Comparison of ENCODE assay signal across 1 cellular context in the genomic region with DNA sequence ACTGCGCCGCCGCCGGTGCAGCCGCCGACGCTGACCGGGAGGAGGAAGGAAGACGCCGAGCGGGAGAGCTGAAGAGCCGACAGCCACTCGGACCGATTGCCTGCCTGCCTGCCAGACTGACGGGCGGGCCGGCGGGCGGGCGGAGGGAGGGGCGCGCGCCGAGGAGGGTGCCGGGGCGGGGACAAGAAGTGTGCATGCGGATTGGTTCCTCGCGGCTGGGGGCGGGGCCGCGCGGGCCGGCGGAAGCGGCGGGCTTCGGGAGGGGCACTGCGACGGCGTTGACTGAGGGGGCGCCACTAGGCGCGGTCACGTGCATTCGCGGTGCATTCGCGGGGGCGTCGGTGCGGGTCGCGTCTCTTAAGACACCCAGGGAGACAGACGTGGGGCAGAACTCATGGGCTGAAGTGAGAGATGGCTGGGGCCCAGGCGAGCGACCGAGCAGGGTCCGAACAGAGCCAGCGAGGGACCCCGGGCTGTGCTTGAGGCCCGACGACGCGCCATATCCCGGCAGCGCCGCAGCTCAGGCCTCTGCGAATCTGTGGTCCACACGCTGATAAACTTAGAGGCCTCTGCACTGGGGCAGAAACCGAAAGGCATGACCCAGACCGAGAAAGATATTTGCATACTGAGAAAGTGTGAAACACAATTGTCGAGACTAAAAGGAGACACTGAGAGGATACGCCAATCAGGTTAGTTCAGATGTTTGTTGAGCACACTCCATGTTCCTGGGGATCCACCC.
A peak's percentile ranks its signal among the peaks of the same experiment; 100 is the strongest.
TF ChIP-seq lines count a peak whose summit lies in the region.

A gene (minus strand): TSS at position 118 of the 739 bp plus-strand sequence. CDS start 205 bp downstream, outside the sequence.

TF ChIP-seq in HepG2, 621 proteins besides CTCF, POLR2A, EP300 and RAD21 (continued from another document and continues in another):
- TF ChIP-seq, protein P1, sequence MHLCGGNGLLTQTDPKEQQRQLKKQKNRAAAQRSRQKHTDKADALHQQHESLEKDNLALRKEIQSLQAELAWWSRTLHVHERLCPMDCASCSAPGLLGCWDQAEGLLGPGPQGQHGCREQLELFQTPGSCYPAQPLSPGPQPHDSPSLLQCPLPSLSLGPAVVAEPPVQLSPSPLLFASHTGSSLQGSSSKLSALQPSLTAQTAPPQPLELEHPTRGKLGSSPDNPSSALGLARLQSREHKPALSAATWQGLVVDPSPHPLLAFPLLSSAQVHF (CRISPR knock-in tag; IDR thresholded peaks at IDR 0.05), result peak; percentile 71; the same call in 1 of the 2 replicates
- TF ChIP-seq NFIB (CRISPR knock-in tag; IDR thresholded peaks at IDR 0.05; ENCODE audit: borderline replicate concordance), result no peak
- TF ChIP-seq FOSL2 (CRISPR knock-in tag; IDR thresholded peaks at IDR 0.05), result no peak
- TF ChIP-seq ZFP62 (CRISPR knock-in tag; IDR thresholded peaks at IDR 0.05), result no peak
- TF ChIP-seq ZNF878 (CRISPR knock-in tag; IDR thresholded peaks at IDR 0.05), result 0 out of 2 replicates have a peak, but pooled peaks have one; percentile 41
- TF ChIP-seq ZFYVE20 (CRISPR knock-in tag; IDR thresholded peaks at IDR 0.05; ENCODE audit: borderline replicate concordance, low read depth), result 0 out of 2 replicates have a peak, but pooled peaks have one; percentile 40
- peak; percentile 62; the same call in 1 of the 2 replicates for TF ChIP-seq CAMTA2 (CRISPR knock-in tag; IDR thresholded peaks at IDR 0.05; ENCODE audit: borderline replicate concordance)
- TF ChIP-seq MXI1 (IDR thresholded peaks at IDR 0.05; ENCODE audit: borderline replicate concordance, low read depth, low read length), result peak; percentile 83; the same call in 1 of the 3 replicates
- no peak for TF ChIP-seq ZNF350 (CRISPR knock-in tag; IDR thresholded peaks at IDR 0.05; ENCODE audit: borderline replicate concordance, low read depth)
- TF ChIP-seq SMARCC2 (IDR thresholded peaks at IDR 0.05), result no peak
- TF ChIP-seq ZNF550 (CRISPR knock-in tag; IDR thresholded peaks at IDR 0.05; ENCODE audit: borderline replicate concordance), result no peak
- TF ChIP-seq STAG1 (CRISPR knock-in tag; IDR thresholded peaks at IDR 0.05), result no peak
- TF ChIP-seq, protein P2, sequence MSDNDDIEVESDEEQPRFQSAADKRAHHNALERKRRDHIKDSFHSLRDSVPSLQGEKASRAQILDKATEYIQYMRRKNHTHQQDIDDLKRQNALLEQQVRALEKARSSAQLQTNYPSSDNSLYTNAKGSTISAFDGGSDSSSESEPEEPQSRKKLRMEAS (IDR thresholded peaks at IDR 0.05), result peak; percentile 94
- no peak for TF ChIP-seq U2AF1 (optimal IDR thresholded peaks at IDR 0.05; ENCODE audit: low read depth, low read length)
- peak; percentile 68 for TF ChIP-seq ZNF709 (CRISPR knock-in tag; IDR thresholded peaks at IDR 0.05)
- peak; percentile 65; the same call in 1 of the 2 replicates for TF ChIP-seq KDM5B (CRISPR knock-in tag; IDR thresholded peaks at IDR 0.05; ENCODE audit: borderline replicate concordance)
- no peak for TF ChIP-seq ZNF83 (CRISPR knock-in tag; IDR thresholded peaks at IDR 0.05; ENCODE audit: borderline replicate concordance)
- TF ChIP-seq, protein P3, sequence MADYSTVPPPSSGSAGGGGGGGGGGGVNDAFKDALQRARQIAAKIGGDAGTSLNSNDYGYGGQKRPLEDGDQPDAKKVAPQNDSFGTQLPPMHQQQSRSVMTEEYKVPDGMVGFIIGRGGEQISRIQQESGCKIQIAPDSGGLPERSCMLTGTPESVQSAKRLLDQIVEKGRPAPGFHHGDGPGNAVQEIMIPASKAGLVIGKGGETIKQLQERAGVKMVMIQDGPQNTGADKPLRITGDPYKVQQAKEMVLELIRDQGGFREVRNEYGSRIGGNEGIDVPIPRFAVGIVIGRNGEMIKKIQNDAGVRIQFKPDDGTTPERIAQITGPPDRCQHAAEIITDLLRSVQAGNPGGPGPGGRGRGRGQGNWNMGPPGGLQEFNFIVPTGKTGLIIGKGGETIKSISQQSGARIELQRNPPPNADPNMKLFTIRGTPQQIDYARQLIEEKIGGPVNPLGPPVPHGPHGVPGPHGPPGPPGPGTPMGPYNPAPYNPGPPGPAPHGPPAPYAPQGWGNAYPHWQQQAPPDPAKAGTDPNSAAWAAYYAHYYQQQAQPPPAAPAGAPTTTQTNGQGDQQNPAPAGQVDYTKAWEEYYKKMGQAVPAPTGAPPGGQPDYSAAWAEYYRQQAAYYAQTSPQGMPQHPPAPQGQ (CRISPR knock-in tag; IDR thresholded peaks at IDR 0.05; ENCODE audit: borderline replicate concordance), result no peak
- no peak for TF ChIP-seq ZNF124 (CRISPR knock-in tag; IDR thresholded peaks at IDR 0.05)
- no peak for TF ChIP-seq HDAC6 (IDR thresholded peaks at IDR 0.05; ENCODE audit: low read depth, low read length)
- no peak; the same call in 1 of the 2 replicates for TF ChIP-seq MTF1 (CRISPR knock-in tag; IDR thresholded peaks at IDR 0.05)
- TF ChIP-seq HCFC1 (IDR thresholded peaks at IDR 0.05; ENCODE audit: low read depth, low read length), result no peak
- TF ChIP-seq, protein P4, sequence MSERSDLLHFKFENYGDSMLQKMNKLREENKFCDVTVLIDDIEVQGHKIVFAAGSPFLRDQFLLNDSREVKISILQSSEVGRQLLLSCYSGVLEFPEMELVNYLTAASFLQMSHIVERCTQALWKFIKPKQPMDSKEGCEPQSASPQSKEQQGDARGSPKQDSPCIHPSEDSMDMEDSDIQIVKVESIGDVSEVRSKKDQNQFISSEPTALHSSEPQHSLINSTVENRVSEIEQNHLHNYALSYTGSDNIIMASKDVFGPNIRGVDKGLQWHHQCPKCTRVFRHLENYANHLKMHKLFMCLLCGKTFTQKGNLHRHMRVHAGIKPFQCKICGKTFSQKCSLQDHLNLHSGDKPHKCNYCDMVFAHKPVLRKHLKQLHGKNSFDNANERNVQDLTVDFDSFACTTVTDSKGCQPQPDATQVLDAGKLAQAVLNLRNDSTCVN (CRISPR knock-in tag; IDR thresholded peaks at IDR 0.05; ENCODE audit: borderline replicate concordance), result peak; percentile 40; the same call in 1 of the 2 replicates
- no peak for TF ChIP-seq ZFAT (CRISPR knock-in tag; conservative IDR thresholded peaks at IDR 0.05)
- TF ChIP-seq ZNF781 (CRISPR knock-in tag; IDR thresholded peaks at IDR 0.05; ENCODE audit: borderline replicate concordance, not compliant biosample characterization), result no peak
- TF ChIP-seq ZSCAN25 (CRISPR knock-in tag; IDR thresholded peaks at IDR 0.05), result 0 out of 2 replicates have a peak, but pooled peaks have one; percentile 42
- TF ChIP-seq ZNF496 (CRISPR knock-in tag; IDR thresholded peaks at IDR 0.05; ENCODE audit: insufficient replicate concordance), result no peak
- TF ChIP-seq MTA3 (CRISPR knock-in tag; IDR thresholded peaks at IDR 0.05), result no peak
- TF ChIP-seq, protein P5, sequence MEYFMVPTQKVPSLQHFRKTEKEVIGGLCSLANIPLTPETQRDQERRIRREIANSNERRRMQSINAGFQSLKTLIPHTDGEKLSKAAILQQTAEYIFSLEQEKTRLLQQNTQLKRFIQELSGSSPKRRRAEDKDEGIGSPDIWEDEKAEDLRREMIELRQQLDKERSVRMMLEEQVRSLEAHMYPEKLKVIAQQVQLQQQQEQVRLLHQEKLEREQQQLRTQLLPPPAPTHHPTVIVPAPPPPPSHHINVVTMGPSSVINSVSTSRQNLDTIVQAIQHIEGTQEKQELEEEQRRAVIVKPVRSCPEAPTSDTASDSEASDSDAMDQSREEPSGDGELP (IDR thresholded peaks at IDR 0.05; ENCODE audit: borderline replicate concordance, low read depth), result no peak; the same call in 1 of the 2 replicates
- TF ChIP-seq, protein P6, sequence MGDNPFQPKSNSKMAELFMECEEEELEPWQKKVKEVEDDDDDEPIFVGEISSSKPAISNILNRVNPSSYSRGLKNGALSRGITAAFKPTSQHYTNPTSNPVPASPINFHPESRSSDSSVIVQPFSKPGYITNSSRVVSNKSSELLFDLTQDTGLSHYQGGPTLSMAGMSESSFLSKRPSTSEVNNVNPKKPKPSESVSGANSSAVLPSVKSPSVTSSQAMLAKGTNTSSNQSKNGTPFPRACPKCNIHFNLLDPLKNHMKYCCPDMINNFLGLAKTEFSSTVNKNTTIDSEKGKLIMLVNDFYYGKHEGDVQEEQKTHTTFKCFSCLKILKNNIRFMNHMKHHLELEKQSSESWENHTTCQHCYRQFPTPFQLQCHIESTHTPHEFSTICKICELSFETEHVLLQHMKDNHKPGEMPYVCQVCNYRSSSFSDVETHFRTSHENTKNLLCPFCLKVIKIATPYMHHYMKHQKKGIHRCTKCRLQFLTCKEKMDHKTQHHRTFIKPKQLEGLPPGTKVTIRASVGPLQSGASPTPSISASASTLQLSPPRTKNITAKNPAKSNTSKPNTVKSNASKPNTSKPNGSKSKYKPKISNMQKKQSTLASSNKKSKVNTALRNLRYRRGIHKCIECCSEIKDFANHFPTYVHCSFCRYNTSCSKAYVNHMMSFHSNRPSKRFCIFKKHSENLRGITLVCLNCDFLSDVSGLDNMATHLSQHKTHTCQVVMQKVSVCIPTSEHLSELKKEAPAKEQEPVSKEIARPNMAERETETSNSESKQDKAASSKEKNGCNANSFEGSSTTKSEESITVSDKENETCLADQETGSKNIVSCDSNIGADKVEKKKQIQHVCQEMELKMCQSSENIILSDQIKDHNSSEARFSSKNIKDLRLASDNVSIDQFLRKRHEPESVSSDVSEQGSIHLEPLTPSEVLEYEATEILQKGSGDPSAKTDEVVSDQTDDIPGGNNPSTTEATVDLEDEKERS (CRISPR knock-in tag; IDR thresholded peaks at IDR 0.05), result 0 out of 2 replicates have a peak, but pooled peaks have one; percentile 18
- TF ChIP-seq TEAD2 (CRISPR knock-in tag; IDR thresholded peaks at IDR 0.05), result no peak
- 0 out of 2 replicates have a peak, but pooled peaks have one; percentile 45 for TF ChIP-seq MED13 (CRISPR knock-in tag; IDR thresholded peaks at IDR 0.05)
- TF ChIP-seq, protein P7, sequence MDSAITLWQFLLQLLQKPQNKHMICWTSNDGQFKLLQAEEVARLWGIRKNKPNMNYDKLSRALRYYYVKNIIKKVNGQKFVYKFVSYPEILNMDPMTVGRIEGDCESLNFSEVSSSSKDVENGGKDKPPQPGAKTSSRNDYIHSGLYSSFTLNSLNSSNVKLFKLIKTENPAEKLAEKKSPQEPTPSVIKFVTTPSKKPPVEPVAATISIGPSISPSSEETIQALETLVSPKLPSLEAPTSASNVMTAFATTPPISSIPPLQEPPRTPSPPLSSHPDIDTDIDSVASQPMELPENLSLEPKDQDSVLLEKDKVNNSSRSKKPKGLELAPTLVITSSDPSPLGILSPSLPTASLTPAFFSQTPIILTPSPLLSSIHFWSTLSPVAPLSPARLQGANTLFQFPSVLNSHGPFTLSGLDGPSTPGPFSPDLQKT (CRISPR knock-in tag; IDR thresholded peaks at IDR 0.05; ENCODE audit: borderline replicate concordance), result peak; percentile 51; the same call in 1 of the 2 replicates
- TF ChIP-seq, protein P8, sequence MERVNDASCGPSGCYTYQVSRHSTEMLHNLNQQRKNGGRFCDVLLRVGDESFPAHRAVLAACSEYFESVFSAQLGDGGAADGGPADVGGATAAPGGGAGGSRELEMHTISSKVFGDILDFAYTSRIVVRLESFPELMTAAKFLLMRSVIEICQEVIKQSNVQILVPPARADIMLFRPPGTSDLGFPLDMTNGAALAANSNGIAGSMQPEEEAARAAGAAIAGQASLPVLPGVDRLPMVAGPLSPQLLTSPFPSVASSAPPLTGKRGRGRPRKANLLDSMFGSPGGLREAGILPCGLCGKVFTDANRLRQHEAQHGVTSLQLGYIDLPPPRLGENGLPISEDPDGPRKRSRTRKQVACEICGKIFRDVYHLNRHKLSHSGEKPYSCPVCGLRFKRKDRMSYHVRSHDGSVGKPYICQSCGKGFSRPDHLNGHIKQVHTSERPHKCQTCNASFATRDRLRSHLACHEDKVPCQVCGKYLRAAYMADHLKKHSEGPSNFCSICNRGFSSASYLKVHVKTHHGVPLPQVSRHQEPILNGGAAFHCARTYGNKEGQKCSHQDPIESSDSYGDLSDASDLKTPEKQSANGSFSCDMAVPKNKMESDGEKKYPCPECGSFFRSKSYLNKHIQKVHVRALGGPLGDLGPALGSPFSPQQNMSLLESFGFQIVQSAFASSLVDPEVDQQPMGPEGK (CRISPR knock-in tag; IDR thresholded peaks at IDR 0.05), result peak; percentile 95
- no peak; the same call in 1 of the 2 replicates for TF ChIP-seq ZNF264 (CRISPR knock-in tag; IDR thresholded peaks at IDR 0.05)
- TF ChIP-seq MEIS1 (CRISPR knock-in tag; IDR thresholded peaks at IDR 0.05; ENCODE audit: borderline replicate concordance), result 0 out of 2 replicates have a peak, but pooled peaks have one; percentile 28
- TF ChIP-seq ZNF501 (CRISPR knock-in tag; IDR thresholded peaks at IDR 0.05), result no peak
- TF ChIP-seq NONO (IDR thresholded peaks at IDR 0.05), result no peak
- TF ChIP-seq NONO (CRISPR knock-in tag; conservative IDR thresholded peaks at IDR 0.05), result peak; percentile 83
- TF ChIP-seq ZNF619 (CRISPR knock-in tag; IDR thresholded peaks at IDR 0.05), result no peak
- peak; percentile 76; the same call in 1 of the 2 replicates for TF ChIP-seq ARHGAP35 (CRISPR knock-in tag; IDR thresholded peaks at IDR 0.05; ENCODE audit: borderline replicate concordance)
- peak; percentile 84; the same call in 1 of the 2 replicates for TF ChIP-seq WIZ (CRISPR knock-in tag; IDR thresholded peaks at IDR 0.05)
- TF ChIP-seq, protein P9, sequence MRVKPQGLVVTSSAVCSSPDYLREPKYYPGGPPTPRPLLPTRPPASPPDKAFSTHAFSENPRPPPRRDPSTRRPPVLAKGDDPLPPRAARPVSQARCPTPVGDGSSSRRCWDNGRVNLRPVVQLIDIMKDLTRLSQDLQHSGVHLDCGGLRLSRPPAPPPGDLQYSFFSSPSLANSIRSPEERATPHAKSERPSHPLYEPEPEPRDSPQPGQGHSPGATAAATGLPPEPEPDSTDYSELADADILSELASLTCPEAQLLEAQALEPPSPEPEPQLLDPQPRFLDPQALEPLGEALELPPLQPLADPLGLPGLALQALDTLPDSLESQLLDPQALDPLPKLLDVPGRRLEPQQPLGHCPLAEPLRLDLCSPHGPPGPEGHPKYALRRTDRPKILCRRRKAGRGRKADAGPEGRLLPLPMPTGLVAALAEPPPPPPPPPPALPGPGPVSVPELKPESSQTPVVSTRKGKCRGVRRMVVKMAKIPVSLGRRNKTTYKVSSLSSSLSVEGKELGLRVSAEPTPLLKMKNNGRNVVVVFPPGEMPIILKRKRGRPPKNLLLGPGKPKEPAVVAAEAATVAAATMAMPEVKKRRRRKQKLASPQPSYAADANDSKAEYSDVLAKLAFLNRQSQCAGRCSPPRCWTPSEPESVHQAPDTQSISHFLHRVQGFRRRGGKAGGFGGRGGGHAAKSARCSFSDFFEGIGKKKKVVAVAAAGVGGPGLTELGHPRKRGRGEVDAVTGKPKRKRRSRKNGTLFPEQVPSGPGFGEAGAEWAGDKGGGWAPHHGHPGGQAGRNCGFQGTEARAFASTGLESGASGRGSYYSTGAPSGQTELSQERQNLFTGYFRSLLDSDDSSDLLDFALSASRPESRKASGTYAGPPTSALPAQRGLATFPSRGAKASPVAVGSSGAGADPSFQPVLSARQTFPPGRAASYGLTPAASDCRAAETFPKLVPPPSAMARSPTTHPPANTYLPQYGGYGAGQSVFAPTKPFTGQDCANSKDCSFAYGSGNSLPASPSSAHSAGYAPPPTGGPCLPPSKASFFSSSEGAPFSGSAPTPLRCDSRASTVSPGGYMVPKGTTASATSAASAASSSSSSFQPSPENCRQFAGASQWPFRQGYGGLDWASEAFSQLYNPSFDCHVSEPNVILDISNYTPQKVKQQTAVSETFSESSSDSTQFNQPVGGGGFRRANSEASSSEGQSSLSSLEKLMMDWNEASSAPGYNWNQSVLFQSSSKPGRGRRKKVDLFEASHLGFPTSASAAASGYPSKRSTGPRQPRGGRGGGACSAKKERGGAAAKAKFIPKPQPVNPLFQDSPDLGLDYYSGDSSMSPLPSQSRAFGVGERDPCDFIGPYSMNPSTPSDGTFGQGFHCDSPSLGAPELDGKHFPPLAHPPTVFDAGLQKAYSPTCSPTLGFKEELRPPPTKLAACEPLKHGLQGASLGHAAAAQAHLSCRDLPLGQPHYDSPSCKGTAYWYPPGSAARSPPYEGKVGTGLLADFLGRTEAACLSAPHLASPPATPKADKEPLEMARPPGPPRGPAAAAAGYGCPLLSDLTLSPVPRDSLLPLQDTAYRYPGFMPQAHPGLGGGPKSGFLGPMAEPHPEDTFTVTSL (CRISPR knock-in tag; IDR thresholded peaks at IDR 0.05; ENCODE audit: borderline replicate concordance), result no peak
